ENCODE assay signal across 18 cellular contexts in genomic region chr15:85374831-85375230, GRCh38.
"Had no signal": no experiment of that assay in that cellular context is flagged by ENCODE, and none has a peak within 500 bp of the region (broad histone marks: within the 10 kb centered on the region; RNA-seq: fewer than 3 reads in every experiment).

No MANE protein-coding gene starts in this region.

- ATAC-seq: activated naive CD8-positive, alpha-beta T cell treated with anti-CD3 and anti-CD28 coated beads, Interleukin-2, amount 50 U/mL, for 24 hours; activated T-cell treated with anti-CD3 and anti-CD28 coated beads, Interleukin-2, amount 50 U/mL, for 72 hours; natural killer cell; T-helper 17 cell had no signal

- H3K9me3 ChIP-seq: spleen, thoracic aorta had no signal

- H3K36me3 ChIP-seq: spleen, thoracic aorta had no signal

- H3K27me3 ChIP-seq: spleen had no signal

- H3K4me3 ChIP-seq: coronary artery, spleen, thoracic aorta had no signal

- DNase-seq: activated CD4-positive, alpha-beta T cell treated with anti-CD3 and anti-CD28 coated beads for 4 hours; activated CD4-positive, alpha-beta T cell treated with anti-CD3 and anti-CD28 coated beads, Interleukin-2, amount 50 U/mL, for 48 hours; activated CD4-positive, CD25-positive, alpha-beta regulatory T cell; activated CD8-positive, alpha-beta memory T cell treated with anti-CD3 and anti-CD28 coated beads, Interleukin-2, amount 50 U/mL, for 48 hours; activated effector memory CD4-positive, alpha-beta T cell treated with Interleukin-2 at 50 U/mL for 16 hours; activated naive CD4-positive, alpha-beta T cell treated with anti-CD3 and anti-CD28 coated beads, Interleukin-2, amount 10 ng/mL, durations not matched to agents 7 days and 5 days; activated naive CD8-positive, alpha-beta T cell treated with anti-CD3 and anti-CD28 coated beads, Interleukin-2, amount 50 U/mL, for 24 hours; activated T-cell treated with anti-CD3 and anti-CD28 coated beads, Interleukin-2, amount 50 U/mL, for 72 hours; cerebellar nuclear complex; endodermal cell; natural killer cell; retina; spleen; stimulated activated CD4-positive, alpha-beta T cell treated with anti-CD3 and anti-CD28 coated beads, Interleukin-4, amount 100 ng/mL, for 1 hour; stimulated activated naive CD4-positive, alpha-beta T cell; T-helper 17 cell had no signal

- H3K27ac ChIP-seq: coronary artery, spleen, thoracic aorta had no signal
